In genomic region chr3:64467255-64467944, GRCh38 we compare ENCODE assay signal across 15 cellular contexts.
A peak's percentile ranks its signal among the peaks of the same experiment; 100 is the strongest.
DNase-seq lines count a peak whose midpoint lies in the region; ATAC-seq and TF ChIP-seq lines count a peak whose summit lies in the region.
"Had no signal": no experiment of that assay in that cellular context is flagged by ENCODE, and none has a peak within 500 bp of the region (broad histone marks: within the 10 kb centered on the region; RNA-seq: fewer than 3 reads in every experiment).

No MANE protein-coding gene starts in this region.

- no peak for TF ChIP-seq POLR2A in testis (IDR thresholded peaks at IDR 0.05)

- no peaks in the 10 kb centered on the region for H3K9me3 Mint-ChIP-seq in natural killer cell treated with Interleukin-12 subunit alpha and Interleukin-12 subunit beta and Interleukin-15 and Interleukin-18, amount 100 ng/mL, for 72 hours
- H3K9me3 Mint-ChIP-seq: IgD-negative memory B cell had no signal

- peaks cover 0 to 2% of the 10 kb centered on the region in 2 donors for H3K4me1 Mint-ChIP-seq in natural killer cell treated with Interleukin-12 subunit alpha and Interleukin-12 subunit beta and Interleukin-15 and Interleukin-18, amount 100 ng/mL, for 72 hours (ENCODE audit: low read depth in 2 of 2)

- peaks cover 1 to 7% of the 10 kb centered on the region in 2 donors for H3K27me3 Mint-ChIP-seq in natural killer cell treated with Interleukin-12 subunit alpha and Interleukin-12 subunit beta and Interleukin-15 and Interleukin-18, amount 100 ng/mL, for 72 hours

- no peak overlapping the region for H3K4me3 Mint-ChIP-seq in natural killer cell treated with Interleukin-12 subunit alpha and Interleukin-12 subunit beta and Interleukin-15 and Interleukin-18, amount 100 ng/mL, for 72 hours
- H3K4me3 Mint-ChIP-seq: CD4-positive, alpha-beta memory T cell; IgD-negative memory B cell had no signal

- H3K27ac Mint-ChIP-seq in natural killer cell treated with Interleukin-12 subunit alpha and Interleukin-12 subunit beta and Interleukin-15 and Interleukin-18, amount 100 ng/mL, for 72 hours, result no peak overlapping the region
- H3K27ac Mint-ChIP-seq: CD4-positive, alpha-beta memory T cell; IgD-negative memory B cell had no signal

- DNase-seq in left cardiac atrium (no peak), cardiac septum (ENCODE audit: low spot score) (no peak), NCI-H69 (lab: John Stamatoyannopoulos, UW) (peak; percentile 15), testis (no peak), GM13976 (ENCODE audit: low spot score) (no peak)
- DNase-seq in natural killer cell treated with Interleukin-12 subunit alpha and Interleukin-12 subunit beta and Interleukin-15 and Interleukin-18, amount 100 ng/mL, for 72 hours (ENCODE audit: low spot score), result no peak
- DNase-seq: CD4-positive, alpha-beta memory T cell; H7; Kasumi-1; NCI-H1105; NCI-H187; NCI-H345; NK-92 treated with Interleukin-12 subunit alpha and Interleukin-12 subunit beta, amount 100 ng/mL, for 24 hours had no signal

- in situ Hi-C loops in GM13976 (cut with MboI; ENCODE audit: low sequenced_read_pairs, unreplicated experiment), result loop anchor here (10.0 to 25.0 kb wide), 2 partner anchors 443 to 630 kb away; partner anchors contain the start of gene PSMD6

- intact Hi-C loops in left cardiac atrium (cut with DNase I), result no loop called here
- intact Hi-C loops in cardiac septum (cut with DNase I), result no loop called here
- intact Hi-C loops in testis (cut with DNase I; ENCODE audit: low total_unique reads), result no loop called here

- H3K27me3 ChIP-seq in testis, result no peaks in the 10 kb centered on the region

- TF ChIP-seq CTCF in testis (IDR thresholded peaks at IDR 0.05) (no peak), GM13976 (IDR thresholded peaks at IDR 0.05; ENCODE audit: borderline replicate concordance, control extremely low read depth, extremely low read depth, insufficient read depth, missing control alignments) (no peak)

- no peaks in the 10 kb centered on the region for H3K36me3 Mint-ChIP-seq in natural killer cell treated with Interleukin-12 subunit alpha and Interleukin-12 subunit beta and Interleukin-15 and Interleukin-18, amount 100 ng/mL, for 72 hours
- H3K36me3 Mint-ChIP-seq: CD4-positive, alpha-beta memory T cell; IgD-negative memory B cell had no signal

- H3K27ac ChIP-seq in mesodermal cell (ENCODE audit: low read depth, low read length, severe bottlenecking) (peak overlapping the region; percentile 76), testis (no peak overlapping the region)

- no peak overlapping the region for H3K4me3 ChIP-seq in mesodermal cell (ENCODE audit: extremely low read depth, insufficient read depth, low read length, poor library complexity, severe bottlenecking)
- H3K4me3 ChIP-seq in testis, result no peak overlapping the region

- WGBS in mesodermal cell (ENCODE audit: insufficient coverage in 2 of 2), 2 experiments, result 76 to 89% methylated on average over 3 to 4 of the region's 5 CpGs
- WGBS in testis, 2 donors, result 82 to 87% methylated on average over 5 of the region's 5 CpGs

- peak; percentile 27 to 33 for ATAC-seq in left cardiac atrium
- ATAC-seq in natural killer cell treated with Interleukin-12 subunit alpha and Interleukin-12 subunit beta and Interleukin-15 and Interleukin-18, amount 100 ng/mL, for 72 hours, result no peak

- H3K4me1 ChIP-seq in mesodermal cell (ENCODE audit: control insufficient read depth, insufficient read depth, low read length, poor library complexity, severe bottlenecking) (peaks cover 19% of the 10 kb centered on the region), testis (no peaks in the 10 kb centered on the region)

- H3K9me3 ChIP-seq in mesodermal cell (ENCODE audit: control insufficient read depth, low read length) (no peaks in the 10 kb centered on the region), testis (no peaks in the 10 kb centered on the region)

- H3K36me3 ChIP-seq in mesodermal cell (ENCODE audit: control insufficient read depth, insufficient read depth, low read length) (no peaks in the 10 kb centered on the region), testis (ENCODE audit: low read depth, missing control alignments) (no peaks in the 10 kb centered on the region)

Comparison
In these comparisons a context has a peak if more than half of its experiments do, and no peak if none do; other contexts are left out.
1. ATAC-seq: peak in left cardiac atrium (2 of 2); none in natural killer cell treated with Interleukin-12 subunit alpha and Interleukin-12 subunit beta and Interleukin-15 and Interleukin-18, amount 100 ng/mL, for 72 hours (0 of 2).